8 cellular contexts compared by ENCODE assay signal in genomic region chr3:158845748-158846350, GRCh38. TPM values are rescaled to one million over a fixed set of nuclear protein-coding genes. Genes with fewer than 3 reads are reported as not detected.
DNase-seq lines count a peak whose midpoint lies in the region; ATAC-seq, FAIRE-seq and TF ChIP-seq lines count a peak whose summit lies in the region.

No MANE protein-coding gene starts in this region.

- H2AK5ac ChIP-seq in H1 (ENCODE audit: low read depth, low read length): no peak overlapping the region

- H3K27me3 Mint-ChIP-seq in activated naive CD8-positive, alpha-beta T cell treated with anti-CD3 and anti-CD28 coated beads for 36 hours: no peaks in the 10 kb centered on the region
- no peaks in the 10 kb centered on the region for H3K27me3 Mint-ChIP-seq in activated naive CD8-positive, alpha-beta T cell treated with anti-CD3 and anti-CD28 coated beads, Interleukin-2, amount 50 U/mL, for 24 hours
- no peaks in the 10 kb centered on the region for H3K27me3 Mint-ChIP-seq in naive thymus-derived CD8-positive, alpha-beta T cell

- 2% methylated on average over 5 of the region's 5 CpGs for WGBS in GM23248 (ENCODE audit: low coverage in 1 of 2, low lambda C conversion rate in 2 of 2, missing lambda C conversion rate in 2 of 2), 2 experiments
- WGBS in H1 (ENCODE audit: extremely low coverage in 1 of 2, insufficient coverage in 1 of 2, insufficient read length in 1 of 2, insufficient replicate concordance in 2 of 2, low coverage in 1 of 2, low lambda C conversion rate in 2 of 2, missing lambda C conversion rate in 1 of 2), 2 experiments: 29% methylated on average over 5 of the region's 5 CpGs; no CpG with 5 or more reads in 1 of the 2 experiments

- H3K18ac ChIP-seq in H1 (ENCODE audit: extremely low read depth, low read length): no peak overlapping the region

- H2BK20ac ChIP-seq in H1 (ENCODE audit: low read length): no peak overlapping the region

- ATAC-seq in activated naive CD8-positive, alpha-beta T cell treated with anti-CD3 and anti-CD28 coated beads, Interleukin-2, amount 50 U/mL, for 24 hours: no peak
- ATAC-seq in naive thymus-derived CD8-positive, alpha-beta T cell: peak; percentile 47 to 59

- peak; percentile 45 to 70 (median 62) for TF ChIP-seq CTCF in H1 (IDR thresholded peaks at IDR 0.05; ENCODE audit: control extremely low read depth in 1 of 3, insufficient read depth in 1 of 3, low read depth in 1 of 3, low read length in 3 of 3)

- no peak overlapping the region for H2BK5ac ChIP-seq in H1 (ENCODE audit: low read depth, low read length)

- H3K4me2 ChIP-seq in GM23248 (ENCODE audit: unreplicated experiment) (no peak overlapping the region), H1 (ENCODE audit: insufficient read depth in 1 of 2, low read depth in 2 of 2, low read length in 2 of 2) (no peak overlapping the region)

- H3K27me3 ChIP-seq in GM23248 (replicated peaks; ENCODE audit: insufficient read depth): no peaks in the 10 kb centered on the region
- no peaks in the 10 kb centered on the region for H3K27me3 ChIP-seq in H1 (replicated peaks in 1 of 4; ENCODE audit: control insufficient read depth in 3 of 4, extremely low read depth in 1 of 4, insufficient read depth in 3 of 4, low read length in 3 of 4)
- no peaks in the 10 kb centered on the region for H3K27me3 ChIP-seq in MG63

- H4K8ac ChIP-seq in H1 (ENCODE audit: extremely low read depth, insufficient read depth, low read length): no peak overlapping the region

- H3K14ac ChIP-seq in H1 (ENCODE audit: insufficient read length): no peak overlapping the region

- H3K56ac ChIP-seq in H1 (replicated peaks; ENCODE audit: insufficient read length, low read depth, low read length): no peak overlapping the region

- DNase-seq in activated naive CD8-positive, alpha-beta T cell treated with anti-CD3 and anti-CD28 coated beads for 36 hours: peak; percentile 14
- no peak for DNase-seq in activated naive CD8-positive, alpha-beta T cell treated with anti-CD3 and anti-CD28 coated beads, Interleukin-2, amount 50 U/mL, for 24 hours
- DNase-seq in GM23248: peak; percentile 41
- DNase-seq in NCI-H1048 (lab: John Stamatoyannopoulos, UW): peak; percentile 23
- peak; percentile 71 for DNase-seq in SW480 (ENCODE audit: low spot score)
- DNase-seq in H1 (ENCODE audit: low read depth in 1 of 2, low spot score in 2 of 2): peak in 1 of 2 experiments; percentile 15
- peak in 8 of 10 donors; percentile 3 to 72 (median 41) for DNase-seq in naive thymus-derived CD8-positive, alpha-beta T cell
- DNase-seq in MG63: no peak

- no peaks in the 10 kb centered on the region for H3F3A ChIP-seq in GM23248 (ENCODE audit: insufficient read depth)

- no peak overlapping the region for H3K4ac ChIP-seq in H1 (replicated peaks; ENCODE audit: insufficient read length, low read depth, low read length)

- TF ChIP-seq EP300 in H1 (IDR thresholded peaks at IDR 0.05; ENCODE audit: borderline replicate concordance in 1 of 2, low read depth in 2 of 2, low read length in 2 of 2): no peak

- H3K9me3 ChIP-seq in GM23248 (ENCODE audit: low read depth) (no peaks in the 10 kb centered on the region), H1 (ENCODE audit: insufficient read depth in 2 of 2, low read depth in 1 of 2, low read length in 1 of 2) (no peaks in the 10 kb centered on the region), MG63 (no peaks in the 10 kb centered on the region)

- FAIRE-seq in H1 (lab: Jason Lieb, UNC): peak; percentile 95

- no peak overlapping the region for H4K5ac ChIP-seq in H1 (ENCODE audit: insufficient read length, low read depth, low read length)

- H3K79me2 ChIP-seq in GM23248 (ENCODE audit: insufficient read depth) (no peaks in the 10 kb centered on the region), H1 (ENCODE audit: control insufficient read depth in 1 of 2, insufficient read depth in 2 of 2, low read length in 2 of 2) (no peaks in the 10 kb centered on the region)

- no peak overlapping the region for H2BK15ac ChIP-seq in H1 (ENCODE audit: low read length)

- no peak for TF ChIP-seq POLR2A in H1 (IDR thresholded peaks at IDR 0.05; ENCODE audit: control extremely low read depth in 1 of 2, low read depth in 2 of 2, low read length in 2 of 2)

- H3K27ac Mint-ChIP-seq in activated naive CD8-positive, alpha-beta T cell treated with anti-CD3 and anti-CD28 coated beads for 36 hours: no peak overlapping the region
- no peak overlapping the region for H3K27ac Mint-ChIP-seq in activated naive CD8-positive, alpha-beta T cell treated with anti-CD3 and anti-CD28 coated beads, Interleukin-2, amount 50 U/mL, for 24 hours
- H3K27ac Mint-ChIP-seq in naive thymus-derived CD8-positive, alpha-beta T cell: no peak overlapping the region

- in situ Hi-C loops in GM23248 (cut with MboI): loop anchor here (5.0 to 25.0 kb wide), 2 partner anchors 411 to 966 kb away; no protein-coding TSS in a partner anchor

- no peak overlapping the region for H3K4me3 Mint-ChIP-seq in activated naive CD8-positive, alpha-beta T cell treated with anti-CD3 and anti-CD28 coated beads for 36 hours
- H3K4me3 Mint-ChIP-seq in activated naive CD8-positive, alpha-beta T cell treated with anti-CD3 and anti-CD28 coated beads, Interleukin-2, amount 50 U/mL, for 24 hours: no peak overlapping the region
- H3K4me3 Mint-ChIP-seq in naive thymus-derived CD8-positive, alpha-beta T cell: no peak overlapping the region

- H3K4me1 ChIP-seq in GM23248 (ENCODE audit: insufficient read depth) (no peaks in the 10 kb centered on the region), H1 (replicated peaks in 1 of 4; ENCODE audit: control insufficient read depth in 3 of 4, insufficient read depth in 4 of 4, low read length in 3 of 4) (no peaks in the 10 kb centered on the region)

- H3K23me2 ChIP-seq in H1 (ENCODE audit: low read depth, low read length): no peaks in the 10 kb centered on the region

- no peak overlapping the region for H2AFZ ChIP-seq in GM23248
- H2AFZ ChIP-seq in H1 (ENCODE audit: low read length): no peak overlapping the region

- H2BK120ac ChIP-seq in H1 (replicated peaks; ENCODE audit: low read depth, low read length): no peak overlapping the region

- H4K20me1 ChIP-seq in GM23248 (ENCODE audit: insufficient read depth) (no peaks in the 10 kb centered on the region), H1 (replicated peaks in 1 of 2; ENCODE audit: control insufficient read depth in 1 of 2, insufficient read depth in 2 of 2, low read length in 2 of 2) (no peaks in the 10 kb centered on the region)

- no peaks in the 10 kb centered on the region for H3K9me3 Mint-ChIP-seq in activated naive CD8-positive, alpha-beta T cell treated with anti-CD3 and anti-CD28 coated beads for 36 hours
- no peaks in the 10 kb centered on the region for H3K9me3 Mint-ChIP-seq in activated naive CD8-positive, alpha-beta T cell treated with anti-CD3 and anti-CD28 coated beads, Interleukin-2, amount 50 U/mL, for 24 hours
- H3K9me3 Mint-ChIP-seq in naive thymus-derived CD8-positive, alpha-beta T cell: no peaks in the 10 kb centered on the region

- no peak overlapping the region for H3K9ac ChIP-seq in GM23248
- no peak overlapping the region for H3K9ac ChIP-seq in H1 (replicated peaks in 1 of 4; ENCODE audit: extremely low read depth in 1 of 4, low read depth in 3 of 4, low read length in 3 of 4)

- H3K27ac ChIP-seq in GM23248: no peak overlapping the region
- H3K27ac ChIP-seq in H1 (ENCODE audit: low read depth, low read length): no peak overlapping the region

- H3K4me1 Mint-ChIP-seq in activated naive CD8-positive, alpha-beta T cell treated with anti-CD3 and anti-CD28 coated beads for 36 hours: peaks cover 13% of the 10 kb centered on the region
- H3K4me1 Mint-ChIP-seq in activated naive CD8-positive, alpha-beta T cell treated with anti-CD3 and anti-CD28 coated beads, Interleukin-2, amount 50 U/mL, for 24 hours: no peaks in the 10 kb centered on the region
- H3K4me1 Mint-ChIP-seq in naive thymus-derived CD8-positive, alpha-beta T cell: peaks cover 0 to 16% (median 9%) of the 10 kb centered on the region in 4 donors

- H3K4me3 ChIP-seq in GM23248 (no peak overlapping the region), H1 (ENCODE audit: extremely low read depth in 1 of 4, insufficient read depth in 2 of 4, low read depth in 3 of 4, low read length in 4 of 4) (no peak overlapping the region), MG63 (no peak overlapping the region)

- CTCF ChIA-PET in H1 (lab: Charles Lee; ENCODE audit: partially characterized antibody): interaction anchor here (0.6 to 14.4 kb wide), 38 partner anchors 9 to 740 kb away, joined by 3 to 195 read pairs (median 5); partner anchors contain the start of gene MFSD1

- H4K91ac ChIP-seq in H1 (replicated peaks; ENCODE audit: insufficient read length, low read length): no peak overlapping the region

- H3K36me3 ChIP-seq in GM23248 (ENCODE audit: low read depth) (no peaks in the 10 kb centered on the region), H1 (ENCODE audit: control insufficient read depth in 2 of 4, insufficient read depth in 4 of 4, low read length in 3 of 4) (no peaks in the 10 kb centered on the region), MG63 (no peaks in the 10 kb centered on the region)

- no peaks in the 10 kb centered on the region for H3K36me3 Mint-ChIP-seq in activated naive CD8-positive, alpha-beta T cell treated with anti-CD3 and anti-CD28 coated beads for 36 hours
- no peaks in the 10 kb centered on the region for H3K36me3 Mint-ChIP-seq in activated naive CD8-positive, alpha-beta T cell treated with anti-CD3 and anti-CD28 coated beads, Interleukin-2, amount 50 U/mL, for 24 hours (ENCODE audit: low read depth)
- H3K36me3 Mint-ChIP-seq in naive thymus-derived CD8-positive, alpha-beta T cell: no peaks in the 10 kb centered on the region

- no peak overlapping the region for H3K23ac ChIP-seq in H1 (ENCODE audit: insufficient read length)

- peak; percentile 90 for TF ChIP-seq RAD21 in H1 (IDR thresholded peaks at IDR 0.05 in 1 of 2, conservative IDR thresholded peaks at IDR 0.05 in 1 of 2; ENCODE audit: low read depth in 2 of 2, low read length in 2 of 2)

- POLR2A ChIA-PET in H1 (lab: Charles Lee; ENCODE audit: partially characterized antibody): no interaction called here
- POLR2A ChIA-PET in naive thymus-derived CD8-positive, alpha-beta T cell (lab: Charles Lee): no interaction called here

- no peaks in the 10 kb centered on the region for H3K9me2 ChIP-seq in GM23248 (ENCODE audit: insufficient read depth)

- H2BK12ac ChIP-seq in H1 (ENCODE audit: low read depth, low read length): no peak overlapping the region

- H3K79me1 ChIP-seq in H1 (ENCODE audit: low read depth, low read length): no peaks in the 10 kb centered on the region

RNA-seq across cellular contexts. Expression of gene MFSD1, which starts 44.0 kb away (rescaled TPM):
- total RNA-seq in activated naive CD8-positive, alpha-beta T cell treated with anti-CD3 and anti-CD28 coated beads for 36 hours: 10 to 100 TPM; 17.0 to 18.5 TPM
- total RNA-seq in GM23248 (2014; rRNA removed; shearing (Covaris generic)): 159 and 177 TPM in 2 replicates
- polyA plus RNA-seq in GM23248 (2016; fragmentation: Nextera tagmentation; extraction: Ambion mirVana): 92.0 and 100 TPM in 2 replicates
- 9.3 and 11.0 TPM in 2 replicates for total RNA-seq in H1 (2021; fragmentation: NEBNext Ultra II Directional; extraction: Animal tissue kit (Norgen Biotek cat#: 25700))
- polyA plus RNA-seq in H1 (2011; rRNA removed): 7.1 and 11.5 TPM in 2 replicates
- polyA plus RNA-seq in H1 (2011; cell fraction: cytosol; rRNA removed): 7.5 TPM
- 3.6 TPM for polyA plus RNA-seq in H1 (2011; cell fraction: nucleus; rRNA removed)
- polyA plus RNA-seq in H1 (2012, experiment 1 of 2): 6.0 to 9.2 TPM (median 7.4 TPM) in 4 replicates
- polyA plus RNA-seq in H1 (2012, experiment 2 of 2): 1.8 TPM
- polyA plus RNA-seq in H1 (2013, experiment 1 of 2): 8.2 TPM
- polyA plus RNA-seq in H1 (2013, experiment 2 of 2): 8.2 TPM
- 15.3 and 17.3 TPM in 2 replicates for polyA minus RNA-seq in H1 (2011; rRNA and poly(A)+ RNA removed)
- 5.7 TPM for polyA minus RNA-seq in H1 (2011; cell fraction: cytosol; rRNA and poly(A)+ RNA removed)
- 18.6 TPM for polyA minus RNA-seq in H1 (2011; cell fraction: nucleus; rRNA and poly(A)+ RNA removed)
- total RNA-seq in naive thymus-derived CD8-positive, alpha-beta T cell: 10 to 100 TPM; 28.8 to 30.3 TPM
- 10 to 100 TPM; 41.0 to 56.0 (median 52.2) TPM for polyA plus RNA-seq in naive thymus-derived CD8-positive, alpha-beta T cell
- total RNA-seq in MG63 (2014; rRNA removed; shearing (Covaris generic); ENCODE audit: low replicate concordance): 122 and 152 TPM in 2 replicates

Comparison
In these comparisons a context has a peak if more than half of its experiments do, and no peak if none do; other contexts are left out.
1. DNase-seq: peak in activated naive CD8-positive, alpha-beta T cell treated with anti-CD3 and anti-CD28 coated beads for 36 hours (single experiment), GM23248 (single experiment), NCI-H1048 (single experiment), SW480 (single experiment) and naive thymus-derived CD8-positive, alpha-beta T cell (8 of 10); none in activated naive CD8-positive, alpha-beta T cell treated with anti-CD3 and anti-CD28 coated beads, Interleukin-2, amount 50 U/mL, for 24 hours (single experiment) and MG63 (single experiment).